Comparison of ENCODE assay signal across 12 cellular contexts in the genomic region with DNA sequence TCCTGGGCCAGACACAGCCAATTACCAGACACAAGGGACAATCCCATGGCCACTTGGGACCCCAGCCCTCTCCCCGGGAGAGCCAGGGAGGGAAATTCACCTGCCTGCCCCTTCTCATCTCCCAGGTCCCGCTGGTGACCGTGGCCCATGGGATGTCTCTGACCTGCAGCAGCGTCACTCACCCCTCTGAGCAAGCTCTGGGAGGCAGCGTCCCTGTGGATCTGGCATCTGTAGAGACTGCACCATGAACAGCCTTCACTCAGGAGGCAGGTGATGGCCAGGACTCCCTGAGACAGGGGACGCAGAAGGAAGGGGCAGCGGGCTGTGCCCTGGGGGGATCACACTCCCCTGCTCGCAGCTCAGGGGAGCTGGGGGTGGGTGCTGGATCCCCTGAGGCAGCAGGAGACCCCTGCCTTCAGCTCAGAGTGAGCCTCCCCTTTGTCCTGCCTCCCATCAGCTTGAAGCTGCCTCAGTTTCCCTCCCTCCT.
DNase-seq lines count a peak whose midpoint lies in the region; TF ChIP-seq lines count a peak whose summit lies in the region.
"Had no signal": no experiment of that assay in that cellular context is flagged by ENCODE, and none has a peak within 500 bp of the region (broad histone marks: within the 10 kb centered on the region; RNA-seq: fewer than 3 reads in every experiment).

No MANE protein-coding gene starts in this region.

- H3K9ac ChIP-seq in NT2/D1 (ENCODE audit: insufficient read length, low read depth) = peak overlapping the region; percentile 39

- CTCF ChIA-PET in activated naive CD4-positive, alpha-beta T cell treated with anti-CD3 and anti-CD28 coated beads for 36 hours (lab: Charles Lee) = interaction anchor here (2.6 kb wide), 1 partner anchor 9 kb away, joined by 7 read pairs; no protein-coding TSS in a partner anchor
- CTCF ChIA-PET in activated naive CD4-positive, alpha-beta T cell treated with anti-CD3 and anti-CD28 coated beads, Interleukin-2, amount 10 ng/mL, durations not matched to agents 7 days and 5 days (lab: Charles Lee) = no interaction called here

- H3K9me3 ChIP-seq in NT2/D1 (ENCODE audit: insufficient read depth, low read length) (peaks cover 15% of the 10 kb centered on the region), suprapubic skin (peaks cover 7% of the 10 kb centered on the region)

- no peak for TF ChIP-seq CTCF in suprapubic skin (IDR thresholded peaks at IDR 0.05)

- no peak overlapping the region for H3K27ac ChIP-seq in suprapubic skin
- H3K27ac ChIP-seq: foreskin keratinocyte, tibial nerve had no signal

- H3K27me3 ChIP-seq in NT2/D1 (ENCODE audit: insufficient read depth, insufficient read length) (peaks cover 33% of the 10 kb centered on the region), suprapubic skin (peaks cover 16% of the 10 kb centered on the region)
- H3K27me3 ChIP-seq: foreskin keratinocyte had no signal

- H3K4me1 ChIP-seq in NT2/D1 (ENCODE audit: insufficient read depth, insufficient read length) (peaks cover 29% of the 10 kb centered on the region), suprapubic skin (peaks cover 36% of the 10 kb centered on the region)

- TF ChIP-seq POLR2A in suprapubic skin (IDR thresholded peaks at IDR 0.05) = no peak

- peak overlapping the region; percentile 72 for H3K27ac Mint-ChIP-seq in activated naive CD4-positive, alpha-beta T cell treated with anti-CD3 and anti-CD28 coated beads for 36 hours
- no peak overlapping the region for H3K27ac Mint-ChIP-seq in activated naive CD4-positive, alpha-beta T cell treated with anti-CD3 and anti-CD28 coated beads, Interleukin-2, amount 10 ng/mL, durations not matched to agents 7 days and 5 days

- TF ChIP-seq EP300 in suprapubic skin (IDR thresholded peaks at IDR 0.05) = no peak

- no peak overlapping the region for H3K4me3 Mint-ChIP-seq in activated naive CD4-positive, alpha-beta T cell treated with anti-CD3 and anti-CD28 coated beads for 36 hours
- H3K4me3 Mint-ChIP-seq in activated naive CD4-positive, alpha-beta T cell treated with anti-CD3 and anti-CD28 coated beads, Interleukin-2, amount 10 ng/mL, durations not matched to agents 7 days and 5 days = no peak overlapping the region

- H3K27me3 Mint-ChIP-seq in activated naive CD4-positive, alpha-beta T cell treated with anti-CD3 and anti-CD28 coated beads for 36 hours (ENCODE audit: low read depth) = no peaks in the 10 kb centered on the region
- peaks cover 55% of the 10 kb centered on the region for H3K27me3 Mint-ChIP-seq in activated naive CD4-positive, alpha-beta T cell treated with anti-CD3 and anti-CD28 coated beads, Interleukin-2, amount 10 ng/mL, durations not matched to agents 7 days and 5 days

- intact Hi-C loops in activated naive CD4-positive, alpha-beta T cell treated with anti-CD3 and anti-CD28 coated beads for 36 hours (cut with micrococcal nuclease) = loop anchor here (2.0 kb wide), 1 partner anchor 14 kb away; no protein-coding TSS in a partner anchor

- H3K36me3 ChIP-seq in NT2/D1 (ENCODE audit: insufficient read depth, insufficient read length, low read length) (no peaks in the 10 kb centered on the region), suprapubic skin (no peaks in the 10 kb centered on the region)
- H3K36me3 ChIP-seq: tibial nerve had no signal

- peaks cover 28% of the 10 kb centered on the region for H3K4me1 Mint-ChIP-seq in activated naive CD4-positive, alpha-beta T cell treated with anti-CD3 and anti-CD28 coated beads for 36 hours (ENCODE audit: low read depth)
- H3K4me1 Mint-ChIP-seq in activated naive CD4-positive, alpha-beta T cell treated with anti-CD3 and anti-CD28 coated beads, Interleukin-2, amount 10 ng/mL, durations not matched to agents 7 days and 5 days = peaks cover 24% of the 10 kb centered on the region

- H3K4me3 ChIP-seq in NT2/D1 (ENCODE audit: insufficient read length, low read depth) (no peak overlapping the region), suprapubic skin (no peak overlapping the region)
- H3K4me3 ChIP-seq: mucosa of descending colon had no signal

- WGBS in suprapubic skin = no CpG with 5 or more reads among the region's 8 CpGs

- no peaks in the 10 kb centered on the region for H3K36me3 Mint-ChIP-seq in activated naive CD4-positive, alpha-beta T cell treated with anti-CD3 and anti-CD28 coated beads for 36 hours (ENCODE audit: low read depth)
- peaks cover 6% of the 10 kb centered on the region for H3K36me3 Mint-ChIP-seq in activated naive CD4-positive, alpha-beta T cell treated with anti-CD3 and anti-CD28 coated beads, Interleukin-2, amount 10 ng/mL, durations not matched to agents 7 days and 5 days

- DNase-seq in activated naive CD4-positive, alpha-beta T cell treated with anti-CD3 and anti-CD28 coated beads for 36 hours = no peak
- no peak for DNase-seq in activated naive CD4-positive, alpha-beta T cell treated with anti-CD3 and anti-CD28 coated beads, Interleukin-2, amount 10 ng/mL, durations not matched to agents 7 days and 5 days
- no peak for DNase-seq in NT2/D1 (ENCODE audit: low read depth, low spot score)
- DNase-seq in iPS-NIHi11 (ENCODE audit: low spot score) = peak; percentile 53
- peak; percentile 54 to 73 for DNase-seq in suprapubic skin (ENCODE audit: low spot score in 2 of 2)
- no peak for DNase-seq in MV-4-11 (lab: John Stamatoyannopoulos, UW)
- DNase-seq in foreskin melanocyte = no peak
- no peak for DNase-seq in AG08395 (ENCODE audit: low spot score)
- DNase-seq: foreskin keratinocyte, NCI-H2171 had no signal

- H3K9me3 Mint-ChIP-seq in activated naive CD4-positive, alpha-beta T cell treated with anti-CD3 and anti-CD28 coated beads for 36 hours = peaks cover 16% of the 10 kb centered on the region
- peaks cover 11% of the 10 kb centered on the region for H3K9me3 Mint-ChIP-seq in activated naive CD4-positive, alpha-beta T cell treated with anti-CD3 and anti-CD28 coated beads, Interleukin-2, amount 10 ng/mL, durations not matched to agents 7 days and 5 days

Comparison
In these comparisons a context has a peak if more than half of its experiments do, and no peak if none do; other contexts are left out.
1. DNase-seq: peak in iPS-NIHi11 (single experiment) and suprapubic skin (2 of 2); none in activated naive CD4-positive, alpha-beta T cell treated with anti-CD3 and anti-CD28 coated beads for 36 hours (single experiment), activated naive CD4-positive, alpha-beta T cell treated with anti-CD3 and anti-CD28 coated beads, Interleukin-2, amount 10 ng/mL, durations not matched to agents 7 days and 5 days (single experiment), NT2/D1 (single experiment), MV-4-11 (single experiment), foreskin melanocyte (single experiment) and AG08395 (single experiment).